In the genomic region with DNA sequence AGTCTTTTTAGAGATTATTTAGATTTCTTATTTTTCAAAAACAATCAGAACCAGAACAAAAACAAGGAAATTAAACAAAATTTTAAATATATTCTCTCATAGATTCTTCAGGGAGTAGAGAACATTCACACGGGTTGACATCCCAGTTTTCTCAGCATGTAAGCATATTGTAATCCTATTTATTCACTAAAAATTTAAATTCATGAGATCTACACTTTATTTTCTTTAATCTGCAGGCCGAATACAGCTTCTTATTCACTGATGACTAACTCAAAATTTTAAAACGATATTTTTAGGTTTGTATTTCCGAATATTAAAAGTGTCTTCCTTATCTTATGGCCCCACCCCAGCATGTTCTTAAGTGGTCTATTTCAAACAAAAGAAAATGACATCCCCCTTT, we compare ENCODE assay signal across 12 cellular contexts.
"Had no signal": no experiment of that assay in that cellular context is flagged by ENCODE, and none has a peak within 500 bp of the region (broad histone marks: within the 10 kb centered on the region; RNA-seq: fewer than 3 reads in every experiment).

No MANE protein-coding gene starts in this region.

- H3K9me3 ChIP-seq: body of pancreas, tibial artery had no signal

- H3K9me3 Mint-ChIP-seq: activated naive CD4-positive, alpha-beta T cell treated with anti-CD3 and anti-CD28 coated beads, Interleukin-2, amount 50 U/mL, for 24 hours; activated T-helper 2 cell treated with anti-CD3 and anti-CD28 coated beads, Interferon-gamma antibody, Interleukin-2, Interleukin-4, amounts not matched to agents 10 μg/mL and 5 μg/mL and 100 μg/mL, durations not matched to agents 14 hours and 24 hours and 36 hours; naive thymus-derived CD4-positive, alpha-beta T cell had no signal

- H3K36me3 ChIP-seq: tibial artery had no signal

- H3K27ac ChIP-seq: body of pancreas, tibial artery had no signal

- DNase-seq: activated CD4-positive, alpha-beta T cell treated with anti-CD3 and anti-CD28 coated beads, Interleukin-2, amount 50 U/mL, for 1 hour; activated T-cell treated with anti-CD3 and anti-CD28 coated beads for 4 hours; amniotic stem cell; body of pancreas; midbrain; naive thymus-derived CD4-positive, alpha-beta T cell; SIG-M5; stimulated activated CD4-positive, alpha-beta T cell treated with anti-CD3 and anti-CD28 coated beads, Interleukin-2, amount 100 ng/mL, for 48 hours; stimulated activated CD8-positive, alpha-beta memory T cell treated with anti-CD3 and anti-CD28 coated beads, Interleukin-4, amount 100 ng/mL, for 48 hours; tibial artery had no signal

- H3K4me3 Mint-ChIP-seq: activated naive CD4-positive, alpha-beta T cell treated with anti-CD3 and anti-CD28 coated beads, Interleukin-2, amount 50 U/mL, for 24 hours; naive thymus-derived CD4-positive, alpha-beta T cell had no signal

- H3K27ac Mint-ChIP-seq: activated naive CD4-positive, alpha-beta T cell treated with anti-CD3 and anti-CD28 coated beads, Interleukin-2, amount 50 U/mL, for 24 hours; activated T-helper 2 cell treated with anti-CD3 and anti-CD28 coated beads, Interferon-gamma antibody, Interleukin-2, Interleukin-4, amounts not matched to agents 10 μg/mL and 5 μg/mL and 100 μg/mL, durations not matched to agents 14 hours and 24 hours and 36 hours; naive thymus-derived CD4-positive, alpha-beta T cell had no signal

- H3K4me1 Mint-ChIP-seq: activated naive CD4-positive, alpha-beta T cell treated with anti-CD3 and anti-CD28 coated beads, Interleukin-2, amount 50 U/mL, for 24 hours; naive thymus-derived CD4-positive, alpha-beta T cell had no signal

- H3K27me3 ChIP-seq: body of pancreas, tibial artery had no signal

- ATAC-seq: body of pancreas; naive thymus-derived CD4-positive, alpha-beta T cell had no signal

- H3K4me3 ChIP-seq: body of pancreas, tibial artery had no signal

- H3K27me3 Mint-ChIP-seq: activated naive CD4-positive, alpha-beta T cell treated with anti-CD3 and anti-CD28 coated beads, Interleukin-2, amount 50 U/mL, for 24 hours; naive thymus-derived CD4-positive, alpha-beta T cell had no signal

- H3K36me3 Mint-ChIP-seq: activated naive CD4-positive, alpha-beta T cell treated with anti-CD3 and anti-CD28 coated beads, Interleukin-2, amount 50 U/mL, for 24 hours; naive thymus-derived CD4-positive, alpha-beta T cell had no signal

- H3K4me1 ChIP-seq: tibial artery had no signal
